In the genomic region with DNA sequence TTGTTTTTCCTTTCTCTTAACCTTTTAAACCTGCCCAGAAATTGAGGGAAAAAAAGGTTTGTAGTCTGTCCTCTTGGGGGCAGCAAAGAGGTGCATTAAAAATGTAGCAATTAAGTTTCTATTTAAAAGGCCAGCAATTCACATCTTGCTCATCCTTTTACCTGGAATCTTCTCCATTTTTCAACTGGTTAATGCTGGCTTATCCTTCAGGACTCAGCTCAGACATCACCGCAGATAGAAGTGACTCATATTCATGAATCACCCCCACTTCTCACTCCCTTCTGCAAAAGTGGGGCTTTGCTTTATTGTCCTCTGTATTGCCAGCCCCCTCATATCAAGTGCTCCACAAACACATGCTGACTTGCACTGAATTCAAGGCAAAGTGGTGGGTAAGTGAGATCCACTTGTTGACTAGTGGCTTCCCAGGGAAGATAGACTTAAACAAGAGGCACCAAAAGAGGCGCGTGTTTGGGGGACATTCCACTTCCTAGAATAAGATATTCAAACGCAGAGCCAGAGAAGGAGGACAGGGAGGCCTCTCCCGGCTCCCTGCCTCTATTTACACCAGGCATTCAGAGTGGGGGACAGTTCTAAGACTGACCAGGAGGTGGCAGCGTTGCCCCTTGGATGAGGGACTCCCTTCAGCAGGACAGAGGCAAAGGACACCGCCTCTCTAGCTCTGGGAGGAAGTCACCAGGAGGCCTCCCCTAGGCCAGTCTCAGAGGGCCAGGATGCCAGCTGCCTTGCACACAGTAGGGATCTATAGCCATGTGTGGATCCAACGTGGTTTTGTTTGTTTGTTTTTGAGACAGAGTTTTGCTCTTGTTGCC, we compare ENCODE assay signal across 8 cellular contexts. TPM values are rescaled to one million over a fixed set of nuclear protein-coding genes. Genes with fewer than 3 reads are reported as not detected.
A peak's percentile ranks its signal among the peaks of the same experiment; 100 is the strongest.
DNase-seq lines count a peak whose midpoint lies in the region; ATAC-seq and TF ChIP-seq lines count a peak whose summit lies in the region.

No MANE protein-coding gene starts in this region.

- CTCF ChIA-PET in activated CD4-positive, alpha-beta T cell treated with anti-CD3 and anti-CD28 coated beads, Interleukin-2, amount 10 ng/mL, durations not matched to agents 7 days and 5 days (lab: Charles Lee), result interaction anchor here (0.5 to 5.9 kb wide), 25 partner anchors 8 to 706 kb away, joined by 3 to 51 read pairs (median 4); a partner anchor contains a TSS

- H3K9me3 ChIP-seq in liver (ENCODE audit: control insufficient read depth in 4 of 4, low read length in 3 of 4), result no peaks in the 10 kb centered on the region

- H3K27ac Mint-ChIP-seq in activated CD4-positive, alpha-beta T cell treated with anti-CD3 and anti-CD28 coated beads, Interleukin-2, amount 10 ng/mL, durations not matched to agents 7 days and 5 days, result peak overlapping the region; percentile 80

- H3K27me3 ChIP-seq in liver (ENCODE audit: control insufficient read depth in 4 of 4, insufficient read depth in 4 of 4, low read length in 3 of 4), result no peaks in the 10 kb centered on the region

- no peaks in the 10 kb centered on the region for H3K9me3 Mint-ChIP-seq in activated CD4-positive, alpha-beta T cell treated with anti-CD3 and anti-CD28 coated beads, Interleukin-2, amount 10 ng/mL, durations not matched to agents 7 days and 5 days

- peak overlapping the region in 1 of 2 donors; percentile 5 for H3K9ac ChIP-seq in liver (ENCODE audit: low read depth in 1 of 2, low read length in 2 of 2)

- peak; percentile 62 for ATAC-seq in HG03342 (IDR thresholded peaks at IDR 0.05; ENCODE audit: unreplicated experiment)

- WGBS in liver, result 9% methylated on average over 8 of the region's 8 CpGs

- H3K36me3 ChIP-seq in liver (ENCODE audit: control insufficient read depth in 4 of 4, insufficient read depth in 3 of 4, low read depth in 1 of 4, low read length in 3 of 4), result no peaks in the 10 kb centered on the region

- peaks cover 0 to 6% (median 5%) of the 10 kb centered on the region in 4 donors for H3K4me1 ChIP-seq in liver (ENCODE audit: control insufficient read depth in 4 of 4, insufficient read depth in 4 of 4, low read length in 3 of 4)

- POLR2A ChIA-PET in activated CD4-positive, alpha-beta T cell treated with anti-CD3 and anti-CD28 coated beads, Interleukin-2, amount 10 ng/mL, durations not matched to agents 7 days and 5 days (lab: Charles Lee), result no interaction called here

- H3K4me3 Mint-ChIP-seq in activated CD4-positive, alpha-beta T cell treated with anti-CD3 and anti-CD28 coated beads, Interleukin-2, amount 10 ng/mL, durations not matched to agents 7 days and 5 days, result no peak overlapping the region

- TF ChIP-seq CTCF in liver (IDR thresholded peaks at IDR 0.05; ENCODE audit: low read depth, low read length, missing input control), result peak; percentile 96

- no peak overlapping the region for H3K4me3 ChIP-seq in liver (ENCODE audit: low read depth in 1 of 3, low read length in 3 of 3)

- DNase-seq in activated gamma-delta T cell treated with Interleukin-2 at 50 U/mL for 16 hours (peak; percentile 62), activated gamma-delta T cell (lab: John Stamatoyannopoulos, UW) (no peak), NCI-H510A (lab: John Stamatoyannopoulos, UW) (peak; percentile 37), dermis blood vessel endothelial cell (peak; percentile 79)
- DNase-seq in activated CD4-positive, alpha-beta T cell treated with anti-CD3 and anti-CD28 coated beads, Interleukin-2, amount 10 ng/mL, durations not matched to agents 7 days and 5 days, result peak; percentile 86
- DNase-seq in stimulated activated CD4-positive, alpha-beta T cell treated with anti-CD3 and anti-CD28 coated beads, TNF-alpha, amount 100 ng/mL, for 24 hours (ENCODE audit: low read depth in 3 of 3), result peak; percentile 56 to 78 (median 68)

- H3K27ac ChIP-seq in liver (ENCODE audit: low read depth in 1 of 2, low read length in 2 of 2), result no peak overlapping the region

- peak; percentile 94 to 95 for TF ChIP-seq RAD21 in liver (IDR thresholded peaks at IDR 0.05)

- H3K4me1 Mint-ChIP-seq in activated CD4-positive, alpha-beta T cell treated with anti-CD3 and anti-CD28 coated beads, Interleukin-2, amount 10 ng/mL, durations not matched to agents 7 days and 5 days, result peaks cover 54% of the 10 kb centered on the region

- no peaks in the 10 kb centered on the region for H3K36me3 Mint-ChIP-seq in activated CD4-positive, alpha-beta T cell treated with anti-CD3 and anti-CD28 coated beads, Interleukin-2, amount 10 ng/mL, durations not matched to agents 7 days and 5 days (ENCODE audit: low read depth)

- no peaks in the 10 kb centered on the region for H3K27me3 Mint-ChIP-seq in activated CD4-positive, alpha-beta T cell treated with anti-CD3 and anti-CD28 coated beads, Interleukin-2, amount 10 ng/mL, durations not matched to agents 7 days and 5 days

TF ChIP-seq in liver, 16 proteins besides CTCF, POLR2A, EP300 and RAD21:
- TF ChIP-seq FOXA2 (IDR thresholded peaks at IDR 0.05), result peak; percentile 57
- no peak for TF ChIP-seq YY1 (IDR thresholded peaks at IDR 0.05)
- TF ChIP-seq RXRA (IDR thresholded peaks at IDR 0.05), result no peak
- TF ChIP-seq SP1 (IDR thresholded peaks at IDR 0.05), result no peak
- no peak for TF ChIP-seq TAF1 (conservative IDR thresholded peaks at IDR 0.05)
- peak; percentile 65 for TF ChIP-seq FOXA1 (IDR thresholded peaks at IDR 0.05)
- TF ChIP-seq, protein P1, sequence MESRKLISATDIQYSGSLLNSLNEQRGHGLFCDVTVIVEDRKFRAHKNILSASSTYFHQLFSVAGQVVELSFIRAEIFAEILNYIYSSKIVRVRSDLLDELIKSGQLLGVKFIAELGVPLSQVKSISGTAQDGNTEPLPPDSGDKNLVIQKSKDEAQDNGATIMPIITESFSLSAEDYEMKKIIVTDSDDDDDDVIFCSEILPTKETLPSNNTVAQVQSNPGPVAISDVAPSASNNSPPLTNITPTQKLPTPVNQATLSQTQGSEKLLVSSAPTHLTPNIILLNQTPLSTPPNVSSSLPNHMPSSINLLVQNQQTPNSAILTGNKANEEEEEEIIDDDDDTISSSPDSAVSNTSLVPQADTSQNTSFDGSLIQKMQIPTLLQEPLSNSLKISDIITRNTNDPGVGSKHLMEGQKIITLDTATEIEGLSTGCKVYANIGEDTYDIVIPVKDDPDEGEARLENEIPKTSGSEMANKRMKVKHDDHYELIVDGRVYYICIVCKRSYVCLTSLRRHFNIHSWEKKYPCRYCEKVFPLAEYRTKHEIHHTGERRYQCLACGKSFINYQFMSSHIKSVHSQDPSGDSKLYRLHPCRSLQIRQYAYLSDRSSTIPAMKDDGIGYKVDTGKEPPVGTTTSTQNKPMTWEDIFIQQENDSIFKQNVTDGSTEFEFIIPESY (IDR thresholded peaks at IDR 0.05), result no peak
- TF ChIP-seq NR2F2 (IDR thresholded peaks at IDR 0.05), result no peak
- no peak for TF ChIP-seq HNF4G (IDR thresholded peaks at IDR 0.05)
- no peak for TF ChIP-seq JUND (IDR thresholded peaks at IDR 0.05)

RNA-seq across cellular contexts. Expression of a gene that starts 23.2 kb away (rescaled TPM):
- not detected for total RNA-seq in activated CD4-positive, alpha-beta T cell treated with anti-CD3 and anti-CD28 coated beads, Interleukin-2, amount 10 ng/mL, durations not matched to agents 7 days and 5 days
- total RNA-seq in dermis blood vessel endothelial cell, result not detected in 2 replicates
- under 1 TPM; 0.14 to 0.67 TPM for total RNA-seq in liver
- polyA plus RNA-seq in liver, result under 1 TPM; 0.02 to 0.26 TPM
